22 cellular contexts compared by ENCODE assay signal in the genomic region with DNA sequence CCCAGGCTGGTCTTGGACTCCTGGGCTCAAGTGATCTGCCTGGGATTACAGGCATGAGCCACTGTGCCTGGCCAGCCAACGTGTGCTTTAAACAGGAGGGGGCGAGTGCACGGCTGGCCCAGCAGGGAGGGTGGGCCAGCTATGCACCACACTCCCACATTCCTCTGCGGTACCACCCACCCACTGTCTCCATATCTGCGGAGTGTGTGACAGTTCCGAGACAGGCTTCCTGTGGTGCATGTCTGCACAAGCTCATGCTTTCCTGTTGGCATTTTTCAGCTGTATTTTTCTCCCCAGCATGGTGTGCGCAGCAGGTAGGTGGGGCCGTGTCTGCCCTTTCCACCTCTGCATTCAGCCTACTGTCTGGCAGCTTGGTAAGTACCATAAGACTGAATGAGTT.
"Had no signal": no experiment of that assay in that cellular context is flagged by ENCODE, and none has a peak within 500 bp of the region (broad histone marks: within the 10 kb centered on the region; RNA-seq: fewer than 3 reads in every experiment).

No MANE protein-coding gene starts in this region.

- H3K4me1 ChIP-seq: left ventricle myocardium inferior, right lobe of liver, stomach, upper lobe of left lung had no signal

- H3K27me3 ChIP-seq: cardiac muscle cell, ovary, right lobe of liver, stomach, upper lobe of left lung had no signal

- DNase-seq: activated CD4-positive, alpha-beta T cell treated with anti-CD3 and anti-CD28 coated beads, Interleukin-2, amount 10 ng/mL, durations not matched to agents 7 days and 5 days; activated CD8-positive, alpha-beta memory T cell treated with anti-CD3 and anti-CD28 coated beads for 24 hours; activated CD8-positive, alpha-beta memory T cell treated with anti-CD3 and anti-CD28 coated beads, Interleukin-2, amount 50 U/mL, for 48 hours; activated gamma-delta T cell treated with Interleukin-2 at 50 U/mL for 16 hours; activated T-cell treated with anti-CD3 and anti-CD28 coated beads, Interleukin-2, amount 50 U/mL, for 72 hours; effector CD8-positive, alpha-beta T cell; foreskin fibroblast; glutamatergic neuron; left ventricle myocardium inferior; mucosa of descending colon; naive B cell; ovary; right lobe of liver; small intestine; stimulated activated CD4-positive, alpha-beta T cell treated with anti-CD3 and anti-CD28 coated beads, Interleukin-4, amount 100 ng/mL, for 1 hour; stomach; T1000 had no signal

- H3K27ac ChIP-seq: cardiac muscle cell, left ventricle myocardium inferior, ovary, right lobe of liver, stomach, upper lobe of left lung had no signal

- H3K27me3 Mint-ChIP-seq: activated CD4-positive, alpha-beta T cell treated with anti-CD3 and anti-CD28 coated beads, Interleukin-2, amount 10 ng/mL, durations not matched to agents 7 days and 5 days; dendritic cell treated with granulocyte-macrophage colony-stimulating factor and Interleukin-4, amounts not matched to agents 40 ng/mL and 50 ng/mL, for 4 days had no signal

- H3K36me3 Mint-ChIP-seq: activated naive CD8-positive, alpha-beta T cell; naive B cell had no signal

- H3K36me3 ChIP-seq: cardiac muscle cell, left ventricle myocardium inferior, ovary, right lobe of liver, stomach, upper lobe of left lung had no signal

- H3K9me3 ChIP-seq: left ventricle myocardium inferior, ovary, right lobe of liver had no signal

- ATAC-seq: activated CD4-positive, CD25-positive, alpha-beta regulatory T cell treated with anti-CD3 and anti-CD28 coated beads, Interleukin-2, amount 50 U/mL, for 24 hours; activated T-cell treated with anti-CD3 and anti-CD28 coated beads, Interleukin-2, amount 50 U/mL, for 72 hours; mucosa of descending colon had no signal

- H3K4me3 Mint-ChIP-seq: activated CD4-positive, alpha-beta T cell treated with anti-CD3 and anti-CD28 coated beads, Interleukin-2, amount 10 ng/mL, durations not matched to agents 7 days and 5 days; activated naive CD8-positive, alpha-beta T cell; activated T-cell treated with anti-CD3 and anti-CD28 coated beads, Interleukin-2, amount 50 U/mL, for 72 hours; dendritic cell treated with granulocyte-macrophage colony-stimulating factor and Interleukin-4, amounts not matched to agents 40 ng/mL and 50 ng/mL, for 4 days; naive B cell had no signal

- H3K27ac Mint-ChIP-seq: activated CD4-positive, alpha-beta T cell treated with anti-CD3 and anti-CD28 coated beads, Interleukin-2, amount 10 ng/mL, durations not matched to agents 7 days and 5 days; activated naive CD8-positive, alpha-beta T cell; activated T-cell treated with anti-CD3 and anti-CD28 coated beads, Interleukin-2, amount 50 U/mL, for 72 hours; dendritic cell treated with granulocyte-macrophage colony-stimulating factor and Interleukin-4, amounts not matched to agents 40 ng/mL and 50 ng/mL, for 4 days; naive B cell had no signal

- H3K4me1 Mint-ChIP-seq: activated CD4-positive, alpha-beta T cell treated with anti-CD3 and anti-CD28 coated beads, Interleukin-2, amount 10 ng/mL, durations not matched to agents 7 days and 5 days; naive B cell had no signal

- H3K4me3 ChIP-seq: cardiac muscle cell, left ventricle myocardium inferior, mucosa of descending colon, ovary, right lobe of liver, stomach, upper lobe of left lung had no signal
